In genomic region chr1:9539829-9540550, GRCh38 we compare ENCODE assay signal across 1 cellular context.
A peak's percentile ranks its signal among the peaks of the same experiment; 100 is the strongest.
TF ChIP-seq lines count a peak whose summit lies in the region.

No MANE protein-coding gene starts in this region.

TF ChIP-seq in HepG2, 621 proteins besides CTCF, POLR2A, EP300 and RAD21 (continued from another document and continues in another):
- TF ChIP-seq, protein P1, sequence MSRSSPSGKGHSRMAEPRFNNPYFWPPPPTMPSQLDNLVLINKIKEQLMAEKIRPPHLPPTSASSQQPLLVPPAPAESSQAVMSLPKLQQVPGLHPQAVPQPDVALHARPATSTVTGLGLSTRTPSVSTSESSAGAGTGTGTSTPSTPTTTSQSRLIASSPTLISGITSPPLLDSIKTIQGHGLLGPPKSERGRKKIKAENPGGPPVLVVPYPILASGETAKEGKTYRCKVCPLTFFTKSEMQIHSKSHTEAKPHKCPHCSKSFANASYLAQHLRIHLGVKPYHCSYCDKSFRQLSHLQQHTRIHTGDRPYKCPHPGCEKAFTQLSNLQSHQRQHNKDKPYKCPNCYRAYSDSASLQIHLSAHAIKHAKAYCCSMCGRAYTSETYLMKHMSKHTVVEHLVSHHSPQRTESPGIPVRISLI (CRISPR knock-in tag; IDR thresholded peaks at IDR 0.05; ENCODE audit: borderline replicate concordance): 0 out of 2 replicates have a peak, but pooled peaks have one; percentile 16
- TF ChIP-seq PTBP1 (IDR thresholded peaks at IDR 0.05; ENCODE audit: low read depth, low read length, poor library complexity, severe bottlenecking) (peak; percentile 67), ZNF441 (CRISPR knock-in tag; IDR thresholded peaks at IDR 0.05; ENCODE audit: borderline replicate concordance) (0 out of 2 replicates have a peak, but pooled peaks have one; percentile 53), ZBTB42 (CRISPR knock-in tag; IDR thresholded peaks at IDR 0.05) (0 out of 2 replicates have a peak, but pooled peaks have one; percentile 40), KLF6 (CRISPR knock-in tag; IDR thresholded peaks at IDR 0.05) (0 out of 2 replicates have a peak, but pooled peaks have one; percentile 33), ATF4 (CRISPR knock-in tag; IDR thresholded peaks at IDR 0.05) (no peak), ZNF446 (CRISPR knock-in tag; IDR thresholded peaks at IDR 0.05) (0 out of 2 replicates have a peak, but pooled peaks have one; percentile 41), ZNF331 (CRISPR knock-in tag; IDR thresholded peaks at IDR 0.05) (0 out of 2 replicates have a peak, but pooled peaks have one; percentile 40), AHR (CRISPR knock-in tag; IDR thresholded peaks at IDR 0.05) (peak; percentile 42; the same call in 1 of the 2 replicates), MLLT10 (CRISPR knock-in tag; IDR thresholded peaks at IDR 0.05) (peak; percentile 16; the same call in 1 of the 2 replicates), PRDM4 (CRISPR knock-in tag; IDR thresholded peaks at IDR 0.05; ENCODE audit: borderline replicate concordance) (no peak), BCL6 (CRISPR knock-in tag; IDR thresholded peaks at IDR 0.05) (peak; percentile 9; the same call in 1 of the 2 replicates), ZNF501 (CRISPR knock-in tag; IDR thresholded peaks at IDR 0.05) (no peak), RBM39 (IDR thresholded peaks at IDR 0.05; ENCODE audit: low read depth, low read length, poor library complexity, severe bottlenecking) (peak; percentile 42), ZNF768 (CRISPR knock-in tag; IDR thresholded peaks at IDR 0.05) (peak; percentile 19; the same call in 1 of the 2 replicates), ZC3H13 (CRISPR knock-in tag; IDR thresholded peaks at IDR 0.05) (no peak), ZNF24 (IDR thresholded peaks at IDR 0.05) (no peak), GABPB1 (CRISPR knock-in tag; IDR thresholded peaks at IDR 0.05) (0 out of 2 replicates have a peak, but pooled peaks have one; percentile 42), TAF1 (CRISPR knock-in tag; IDR thresholded peaks at IDR 0.05) (peak; percentile 32; the same call in 1 of the 2 replicates), ZNF674 (CRISPR knock-in tag; IDR thresholded peaks at IDR 0.05; ENCODE audit: low read depth) (no peak), SRY (CRISPR knock-in tag; IDR thresholded peaks at IDR 0.05) (peak; percentile 68), HNRNPK (IDR thresholded peaks at IDR 0.05; ENCODE audit: low read depth, low read length, poor library complexity, severe bottlenecking) (peak; percentile 30), SMYD3 (CRISPR knock-in tag; IDR thresholded peaks at IDR 0.05) (no peak), THYN1 (CRISPR knock-in tag; IDR thresholded peaks at IDR 0.05; ENCODE audit: borderline replicate concordance, low read depth) (no peak), SALL2 (CRISPR knock-in tag; IDR thresholded peaks at IDR 0.05) (no peak), ZNF605 (CRISPR knock-in tag; IDR thresholded peaks at IDR 0.05) (peak; percentile 68), HOXA9 (CRISPR knock-in tag; IDR thresholded peaks at IDR 0.05; ENCODE audit: borderline replicate concordance) (0 out of 2 replicates have a peak, but pooled peaks have one; percentile 2), FOXO1 (CRISPR knock-in tag; IDR thresholded peaks at IDR 0.05) (no peak), TGIF2 (CRISPR knock-in tag; IDR thresholded peaks at IDR 0.05) (0 out of 2 replicates have a peak, but pooled peaks have one; percentile 41), ZNF563 (CRISPR knock-in tag; IDR thresholded peaks at IDR 0.05) (peak; percentile 73), ZFX (CRISPR knock-in tag; IDR thresholded peaks at IDR 0.05; ENCODE audit: low read depth) (0 out of 2 replicates have a peak, but pooled peaks have one; percentile 3)
- TF ChIP-seq, protein P2, sequence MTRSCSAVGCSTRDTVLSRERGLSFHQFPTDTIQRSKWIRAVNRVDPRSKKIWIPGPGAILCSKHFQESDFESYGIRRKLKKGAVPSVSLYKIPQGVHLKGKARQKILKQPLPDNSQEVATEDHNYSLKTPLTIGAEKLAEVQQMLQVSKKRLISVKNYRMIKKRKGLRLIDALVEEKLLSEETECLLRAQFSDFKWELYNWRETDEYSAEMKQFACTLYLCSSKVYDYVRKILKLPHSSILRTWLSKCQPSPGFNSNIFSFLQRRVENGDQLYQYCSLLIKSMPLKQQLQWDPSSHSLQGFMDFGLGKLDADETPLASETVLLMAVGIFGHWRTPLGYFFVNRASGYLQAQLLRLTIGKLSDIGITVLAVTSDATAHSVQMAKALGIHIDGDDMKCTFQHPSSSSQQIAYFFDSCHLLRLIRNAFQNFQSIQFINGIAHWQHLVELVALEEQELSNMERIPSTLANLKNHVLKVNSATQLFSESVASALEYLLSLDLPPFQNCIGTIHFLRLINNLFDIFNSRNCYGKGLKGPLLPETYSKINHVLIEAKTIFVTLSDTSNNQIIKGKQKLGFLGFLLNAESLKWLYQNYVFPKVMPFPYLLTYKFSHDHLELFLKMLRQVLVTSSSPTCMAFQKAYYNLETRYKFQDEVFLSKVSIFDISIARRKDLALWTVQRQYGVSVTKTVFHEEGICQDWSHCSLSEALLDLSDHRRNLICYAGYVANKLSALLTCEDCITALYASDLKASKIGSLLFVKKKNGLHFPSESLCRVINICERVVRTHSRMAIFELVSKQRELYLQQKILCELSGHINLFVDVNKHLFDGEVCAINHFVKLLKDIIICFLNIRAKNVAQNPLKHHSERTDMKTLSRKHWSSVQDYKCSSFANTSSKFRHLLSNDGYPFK (CRISPR knock-in tag; IDR thresholded peaks at IDR 0.05; ENCODE audit: borderline replicate concordance): 0 out of 2 replicates have a peak, but pooled peaks have one; percentile 24
- TF ChIP-seq, protein P3, sequence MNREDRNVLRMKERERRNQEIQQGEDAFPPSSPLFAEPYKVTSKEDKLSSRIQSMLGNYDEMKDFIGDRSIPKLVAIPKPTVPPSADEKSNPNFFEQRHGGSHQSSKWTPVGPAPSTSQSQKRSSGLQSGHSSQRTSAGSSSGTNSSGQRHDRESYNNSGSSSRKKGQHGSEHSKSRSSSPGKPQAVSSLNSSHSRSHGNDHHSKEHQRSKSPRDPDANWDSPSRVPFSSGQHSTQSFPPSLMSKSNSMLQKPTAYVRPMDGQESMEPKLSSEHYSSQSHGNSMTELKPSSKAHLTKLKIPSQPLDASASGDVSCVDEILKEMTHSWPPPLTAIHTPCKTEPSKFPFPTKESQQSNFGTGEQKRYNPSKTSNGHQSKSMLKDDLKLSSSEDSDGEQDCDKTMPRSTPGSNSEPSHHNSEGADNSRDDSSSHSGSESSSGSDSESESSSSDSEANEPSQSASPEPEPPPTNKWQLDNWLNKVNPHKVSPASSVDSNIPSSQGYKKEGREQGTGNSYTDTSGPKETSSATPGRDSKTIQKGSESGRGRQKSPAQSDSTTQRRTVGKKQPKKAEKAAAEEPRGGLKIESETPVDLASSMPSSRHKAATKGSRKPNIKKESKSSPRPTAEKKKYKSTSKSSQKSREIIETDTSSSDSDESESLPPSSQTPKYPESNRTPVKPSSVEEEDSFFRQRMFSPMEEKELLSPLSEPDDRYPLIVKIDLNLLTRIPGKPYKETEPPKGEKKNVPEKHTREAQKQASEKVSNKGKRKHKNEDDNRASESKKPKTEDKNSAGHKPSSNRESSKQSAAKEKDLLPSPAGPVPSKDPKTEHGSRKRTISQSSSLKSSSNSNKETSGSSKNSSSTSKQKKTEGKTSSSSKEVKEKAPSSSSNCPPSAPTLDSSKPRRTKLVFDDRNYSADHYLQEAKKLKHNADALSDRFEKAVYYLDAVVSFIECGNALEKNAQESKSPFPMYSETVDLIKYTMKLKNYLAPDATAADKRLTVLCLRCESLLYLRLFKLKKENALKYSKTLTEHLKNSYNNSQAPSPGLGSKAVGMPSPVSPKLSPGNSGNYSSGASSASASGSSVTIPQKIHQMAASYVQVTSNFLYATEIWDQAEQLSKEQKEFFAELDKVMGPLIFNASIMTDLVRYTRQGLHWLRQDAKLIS (CRISPR knock-in tag; IDR thresholded peaks at IDR 0.05): 0 out of 2 replicates have a peak, but pooled peaks have one; percentile 41
- TF ChIP-seq, protein P4, sequence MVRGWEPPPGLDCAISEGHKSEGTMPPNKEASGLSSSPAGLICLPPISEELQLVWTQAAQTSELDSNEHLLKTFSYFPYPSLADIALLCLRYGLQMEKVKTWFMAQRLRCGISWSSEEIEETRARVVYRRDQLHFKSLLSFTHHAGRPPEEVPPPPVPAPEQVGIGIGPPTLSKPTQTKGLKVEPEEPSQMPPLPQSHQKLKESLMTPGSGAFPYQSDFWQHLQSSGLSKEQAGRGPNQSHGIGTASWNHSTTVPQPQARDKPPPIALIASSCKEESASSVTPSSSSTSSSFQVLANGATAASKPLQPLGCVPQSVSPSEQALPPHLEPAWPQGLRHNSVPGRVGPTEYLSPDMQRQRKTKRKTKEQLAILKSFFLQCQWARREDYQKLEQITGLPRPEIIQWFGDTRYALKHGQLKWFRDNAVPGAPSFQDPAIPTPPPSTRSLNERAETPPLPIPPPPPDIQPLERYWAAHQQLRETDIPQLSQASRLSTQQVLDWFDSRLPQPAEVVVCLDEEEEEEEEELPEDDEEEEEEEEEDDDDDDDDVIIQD (CRISPR knock-in tag; IDR thresholded peaks at IDR 0.05; ENCODE audit: low read depth): no peak
- TF ChIP-seq, protein P5, sequence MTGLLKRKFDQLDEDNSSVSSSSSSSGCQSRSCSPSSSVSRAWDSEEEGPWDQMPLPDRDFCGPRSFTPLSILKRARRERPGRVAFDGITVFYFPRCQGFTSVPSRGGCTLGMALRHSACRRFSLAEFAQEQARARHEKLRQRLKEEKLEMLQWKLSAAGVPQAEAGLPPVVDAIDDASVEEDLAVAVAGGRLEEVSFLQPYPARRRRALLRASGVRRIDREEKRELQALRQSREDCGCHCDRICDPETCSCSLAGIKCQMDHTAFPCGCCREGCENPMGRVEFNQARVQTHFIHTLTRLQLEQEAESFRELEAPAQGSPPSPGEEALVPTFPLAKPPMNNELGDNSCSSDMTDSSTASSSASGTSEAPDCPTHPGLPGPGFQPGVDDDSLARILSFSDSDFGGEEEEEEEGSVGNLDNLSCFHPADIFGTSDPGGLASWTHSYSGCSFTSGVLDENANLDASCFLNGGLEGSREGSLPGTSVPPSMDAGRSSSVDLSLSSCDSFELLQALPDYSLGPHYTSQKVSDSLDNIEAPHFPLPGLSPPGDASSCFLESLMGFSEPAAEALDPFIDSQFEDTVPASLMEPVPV (CRISPR knock-in tag; IDR thresholded peaks at IDR 0.05): peak; percentile 34; the same call in 1 of the 2 replicates
- TF ChIP-seq, protein P6, sequence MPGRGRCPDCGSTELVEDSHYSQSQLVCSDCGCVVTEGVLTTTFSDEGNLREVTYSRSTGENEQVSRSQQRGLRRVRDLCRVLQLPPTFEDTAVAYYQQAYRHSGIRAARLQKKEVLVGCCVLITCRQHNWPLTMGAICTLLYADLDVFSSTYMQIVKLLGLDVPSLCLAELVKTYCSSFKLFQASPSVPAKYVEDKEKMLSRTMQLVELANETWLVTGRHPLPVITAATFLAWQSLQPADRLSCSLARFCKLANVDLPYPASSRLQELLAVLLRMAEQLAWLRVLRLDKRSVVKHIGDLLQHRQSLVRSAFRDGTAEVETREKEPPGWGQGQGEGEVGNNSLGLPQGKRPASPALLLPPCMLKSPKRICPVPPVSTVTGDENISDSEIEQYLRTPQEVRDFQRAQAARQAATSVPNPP (CRISPR knock-in tag; IDR thresholded peaks at IDR 0.05): peak; percentile 9; the same call in 1 of the 2 replicates
- TF ChIP-seq, protein P7, sequence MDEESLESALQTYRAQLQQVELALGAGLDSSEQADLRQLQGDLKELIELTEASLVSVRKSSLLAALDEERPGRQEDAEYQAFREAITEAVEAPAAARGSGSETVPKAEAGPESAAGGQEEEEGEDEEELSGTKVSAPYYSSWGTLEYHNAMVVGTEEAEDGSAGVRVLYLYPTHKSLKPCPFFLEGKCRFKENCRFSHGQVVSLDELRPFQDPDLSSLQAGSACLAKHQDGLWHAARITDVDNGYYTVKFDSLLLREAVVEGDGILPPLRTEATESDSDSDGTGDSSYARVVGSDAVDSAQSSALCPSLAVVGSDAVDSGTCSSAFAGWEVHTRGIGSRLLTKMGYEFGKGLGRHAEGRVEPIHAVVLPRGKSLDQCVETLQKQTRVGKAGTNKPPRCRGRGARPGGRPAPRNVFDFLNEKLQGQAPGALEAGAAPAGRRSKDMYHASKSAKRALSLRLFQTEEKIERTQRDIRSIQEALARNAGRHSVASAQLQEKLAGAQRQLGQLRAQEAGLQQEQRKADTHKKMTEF (CRISPR knock-in tag; IDR thresholded peaks at IDR 0.05): no peak; the same call in 1 of the 2 replicates
